In genomic region chr18:1779587-1779986, GRCh38 we compare ENCODE assay signal across 24 cellular contexts.
DNase-seq lines count a peak whose midpoint lies in the region; ATAC-seq, FAIRE-seq and TF ChIP-seq lines count a peak whose summit lies in the region.
"Had no signal": no experiment of that assay in that cellular context is flagged by ENCODE, and none has a peak within 500 bp of the region (broad histone marks: within the 10 kb centered on the region; RNA-seq: fewer than 3 reads in every experiment).

No MANE protein-coding gene starts in this region.

- H3K4me1 Mint-ChIP-seq in mesothelial cell of epicardium: no peaks in the 10 kb centered on the region
- H3K4me1 Mint-ChIP-seq: IgD-negative memory B cell, T-cell had no signal

- no peak overlapping the region for H3K4me3 Mint-ChIP-seq in mesothelial cell of epicardium
- H3K4me3 Mint-ChIP-seq: CD8-positive, alpha-beta T cell; IgD-negative memory B cell; T-cell had no signal

- ATAC-seq in HG02840 (IDR thresholded peaks at IDR 0.05; ENCODE audit: low FRiP score, unreplicated experiment): no peak
- ATAC-seq in HG02571 (IDR thresholded peaks at IDR 0.05; ENCODE audit: unreplicated experiment): no peak
- ATAC-seq: CD8-positive, alpha-beta T cell; SK-N-SH treated with all-trans-retinoic acid at 6 μM for 48 hours; T-cell had no signal

- no peaks in the 10 kb centered on the region for H3K36me3 Mint-ChIP-seq in mesothelial cell of epicardium
- H3K36me3 Mint-ChIP-seq: CD8-positive, alpha-beta T cell; IgD-negative memory B cell; T-cell had no signal

- peaks cover 29% of the 10 kb centered on the region for H3K4me1 ChIP-seq in left ventricle myocardium inferior
- H3K4me1 ChIP-seq: BLaER1 had no signal

- no peaks in the 10 kb centered on the region for H3K36me3 ChIP-seq in left ventricle myocardium inferior
- H3K36me3 ChIP-seq: BLaER1 had no signal

- H3K9me3 Mint-ChIP-seq in mesothelial cell of epicardium: peaks cover under 1% of the 10 kb centered on the region

- TF ChIP-seq CTCF in D721Med (IDR thresholded peaks at IDR 0.05; ENCODE audit: insufficient read depth, missing control alignments): no peak
- no peak for TF ChIP-seq CTCF in left ventricle myocardium inferior (IDR thresholded peaks at IDR 0.05; ENCODE audit: borderline replicate concordance)
- no peak for TF ChIP-seq CTCF in mesothelial cell of epicardium (IDR thresholded peaks at IDR 0.05; ENCODE audit: unreplicated experiment)

- H3K9me3 ChIP-seq in left ventricle myocardium inferior (replicated peaks): no peaks in the 10 kb centered on the region

- H3K27me3 Mint-ChIP-seq in mesothelial cell of epicardium (ENCODE audit: low read depth): peaks cover 7% of the 10 kb centered on the region
- H3K27me3 Mint-ChIP-seq: IgD-negative memory B cell, T-cell had no signal

- no peaks in the 10 kb centered on the region for H3K27me3 ChIP-seq in left ventricle myocardium inferior (ENCODE audit: low read depth)
- H3K27me3 ChIP-seq: BLaER1 had no signal

- intact Hi-C loops in left ventricle myocardium inferior (cut with micrococcal nuclease): no loop called here

- H3K4me3 ChIP-seq in left ventricle myocardium inferior: no peak overlapping the region
- H3K4me3 ChIP-seq: BLaER1 had no signal

- H3K27ac ChIP-seq in left ventricle myocardium inferior (replicated peaks): peak overlapping the region; percentile 83
- H3K27ac ChIP-seq: BLaER1, RWPE1 had no signal

- FAIRE-seq in D721Med (lab: Jason Lieb, UNC): peak; percentile 66
- FAIRE-seq: G401.6, GM12892, GM18507 had no signal

- DNase-seq in COR-L47 (lab: John Stamatoyannopoulos, UW): peak; percentile 35
- DNase-seq in D721Med (ENCODE audit: insufficient read length, low spot score): no peak
- peak; percentile 53 for DNase-seq in NCI-H2196 (lab: John Stamatoyannopoulos, UW; ENCODE audit: unreplicated experiment)
- no peak for DNase-seq in left ventricle myocardium inferior
- DNase-seq in mesothelial cell of epicardium (ENCODE audit: low spot score in 2 of 2, unreplicated experiment in 2 of 2): no peak
- DNase-seq: Calu3; CD8-positive, alpha-beta T cell; GOT3; HCEC 1CT; Karpas-422; NCI-H187 treated with DMSO at 0.1 percent for 48 hours; NCI-H345; NCI-H524 treated with DMSO at 0.1 percent for 48 hours; NK-92 treated with Interleukin-12 subunit alpha and Interleukin-12 subunit beta, amount 100 ng/mL, for 24 hours; T-cell had no signal

- H3K27ac Mint-ChIP-seq in mesothelial cell of epicardium: no peak overlapping the region
- H3K27ac Mint-ChIP-seq: CD8-positive, alpha-beta T cell; IgD-negative memory B cell; T-cell had no signal

Comparison
In these comparisons a context has a peak if more than half of its experiments do, and no peak if none do; other contexts are left out.
1. DNase-seq: peak in COR-L47 (single experiment) and NCI-H2196 (single experiment); none in D721Med (single experiment), left ventricle myocardium inferior (single experiment) and mesothelial cell of epicardium (0 of 2).